Comparison of ENCODE assay signal across 11 cellular contexts in the genomic region with DNA sequence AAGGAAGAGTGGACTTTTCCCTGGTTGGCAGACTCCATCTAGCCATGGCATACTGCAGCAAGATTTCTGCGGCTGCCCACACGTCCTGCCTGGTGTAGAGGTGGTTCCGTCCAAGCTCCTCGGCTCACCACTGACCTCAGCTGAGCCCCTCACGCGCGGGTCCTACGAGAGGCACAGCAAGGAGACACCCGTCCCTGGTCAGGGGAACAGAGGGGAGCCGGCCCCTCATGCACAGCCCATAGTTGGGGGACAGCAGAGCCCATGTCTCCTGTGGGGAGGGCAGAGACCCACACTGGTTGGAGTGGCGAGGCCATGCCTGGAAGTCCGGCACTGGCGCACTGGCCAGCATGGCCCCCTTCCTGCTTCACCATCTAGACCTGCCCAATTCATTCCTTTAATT.
"Had no signal": no experiment of that assay in that cellular context is flagged by ENCODE, and none has a peak within 500 bp of the region (broad histone marks: within the 10 kb centered on the region; RNA-seq: fewer than 3 reads in every experiment).

No MANE protein-coding gene starts in this region.

- H2AFZ ChIP-seq: parathyroid adenoma had no signal

- ATAC-seq: activated CD4-positive, CD25-positive, alpha-beta regulatory T cell treated with anti-CD3 and anti-CD28 coated beads, Interleukin-2, amount 50 U/mL, for 24 hours; heart left ventricle; left colon; lower lobe of right lung; upper lobe of right lung had no signal

- H3K9ac ChIP-seq: parathyroid adenoma had no signal

- H3K79me2 ChIP-seq: parathyroid adenoma had no signal

- H3K4me3 ChIP-seq: heart left ventricle, lower lobe of right lung, upper lobe of right lung had no signal

- H3K36me3 ChIP-seq: heart left ventricle, lower lobe of right lung, upper lobe of right lung had no signal

- DNase-seq: activated CD4-positive, alpha-beta T cell treated with anti-CD3 and anti-CD28 coated beads, Interleukin-2, amount 50 U/mL, for 1 hour; anterior cingulate cortex; dermis blood vessel endothelial cell; left colon; lower lobe of right lung; stimulated activated CD4-positive, alpha-beta T cell treated with anti-CD3 and anti-CD28 coated beads, Interleukin-2, amount 100 ng/mL, for 48 hours; stimulated activated naive CD4-positive, alpha-beta T cell treated with Interleukin-2 at 50 U/mL for 16 hours; upper lobe of right lung had no signal

- H3K27ac ChIP-seq: heart left ventricle, parathyroid adenoma, upper lobe of right lung had no signal

- H3K9me3 ChIP-seq: heart left ventricle, lower lobe of right lung, upper lobe of right lung had no signal

- H3K27me3 ChIP-seq: heart left ventricle, upper lobe of right lung had no signal
